ENCODE assay signal across 1 cellular context in the genomic region with DNA sequence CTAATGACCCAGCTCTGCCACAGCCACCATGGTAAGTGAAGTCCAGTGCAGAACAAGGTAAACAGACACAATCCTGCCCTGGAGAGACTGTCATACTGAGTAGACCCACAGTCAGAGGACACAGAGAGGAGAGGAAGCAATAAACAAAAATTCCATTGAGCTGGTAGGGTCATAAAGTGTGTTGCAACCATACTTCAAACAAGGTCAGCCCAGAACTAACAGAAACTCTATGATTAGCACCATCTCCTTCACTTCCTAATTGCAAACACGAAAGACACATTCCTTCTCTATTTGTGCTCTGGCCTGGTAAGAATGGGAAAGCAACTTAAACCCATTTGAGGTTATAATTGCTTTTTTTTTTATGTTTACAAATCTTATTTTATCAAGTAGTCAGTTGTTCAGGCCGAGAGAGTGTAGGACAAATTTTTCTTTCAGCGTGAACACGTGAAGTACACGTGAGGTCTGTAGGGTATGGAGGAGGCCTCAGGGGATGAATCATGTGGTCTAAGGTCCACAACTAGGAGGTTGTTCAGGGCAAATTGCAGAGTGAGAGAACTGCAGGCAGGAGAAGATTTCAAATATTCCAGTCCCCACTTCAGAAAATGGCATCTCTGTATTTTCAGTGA.
A peak's percentile ranks its signal among the peaks of the same experiment; 100 is the strongest.
TF ChIP-seq lines count a peak whose summit lies in the region.

No MANE protein-coding gene starts in this region.

TF ChIP-seq in HepG2, 621 proteins besides CTCF, POLR2A, EP300 and RAD21 (continued from another document and continues in another):
- TF ChIP-seq, protein P1, sequence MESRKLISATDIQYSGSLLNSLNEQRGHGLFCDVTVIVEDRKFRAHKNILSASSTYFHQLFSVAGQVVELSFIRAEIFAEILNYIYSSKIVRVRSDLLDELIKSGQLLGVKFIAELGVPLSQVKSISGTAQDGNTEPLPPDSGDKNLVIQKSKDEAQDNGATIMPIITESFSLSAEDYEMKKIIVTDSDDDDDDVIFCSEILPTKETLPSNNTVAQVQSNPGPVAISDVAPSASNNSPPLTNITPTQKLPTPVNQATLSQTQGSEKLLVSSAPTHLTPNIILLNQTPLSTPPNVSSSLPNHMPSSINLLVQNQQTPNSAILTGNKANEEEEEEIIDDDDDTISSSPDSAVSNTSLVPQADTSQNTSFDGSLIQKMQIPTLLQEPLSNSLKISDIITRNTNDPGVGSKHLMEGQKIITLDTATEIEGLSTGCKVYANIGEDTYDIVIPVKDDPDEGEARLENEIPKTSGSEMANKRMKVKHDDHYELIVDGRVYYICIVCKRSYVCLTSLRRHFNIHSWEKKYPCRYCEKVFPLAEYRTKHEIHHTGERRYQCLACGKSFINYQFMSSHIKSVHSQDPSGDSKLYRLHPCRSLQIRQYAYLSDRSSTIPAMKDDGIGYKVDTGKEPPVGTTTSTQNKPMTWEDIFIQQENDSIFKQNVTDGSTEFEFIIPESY (CRISPR knock-in tag; IDR thresholded peaks at IDR 0.05) = 0 out of 2 replicates have a peak, but pooled peaks have one; percentile 43
- TF ChIP-seq RORA (CRISPR knock-in tag; IDR thresholded peaks at IDR 0.05) = peak; percentile 88; the same call in 1 of the 2 replicates
- TF ChIP-seq SIX4 (CRISPR knock-in tag; IDR thresholded peaks at IDR 0.05) = peak; percentile 52; the same call in 1 of the 2 replicates
- TF ChIP-seq, protein P2, sequence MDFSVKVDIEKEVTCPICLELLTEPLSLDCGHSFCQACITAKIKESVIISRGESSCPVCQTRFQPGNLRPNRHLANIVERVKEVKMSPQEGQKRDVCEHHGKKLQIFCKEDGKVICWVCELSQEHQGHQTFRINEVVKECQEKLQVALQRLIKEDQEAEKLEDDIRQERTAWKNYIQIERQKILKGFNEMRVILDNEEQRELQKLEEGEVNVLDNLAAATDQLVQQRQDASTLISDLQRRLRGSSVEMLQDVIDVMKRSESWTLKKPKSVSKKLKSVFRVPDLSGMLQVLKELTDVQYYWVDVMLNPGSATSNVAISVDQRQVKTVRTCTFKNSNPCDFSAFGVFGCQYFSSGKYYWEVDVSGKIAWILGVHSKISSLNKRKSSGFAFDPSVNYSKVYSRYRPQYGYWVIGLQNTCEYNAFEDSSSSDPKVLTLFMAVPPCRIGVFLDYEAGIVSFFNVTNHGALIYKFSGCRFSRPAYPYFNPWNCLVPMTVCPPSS (IDR thresholded peaks at IDR 0.05) = no peak
- no peak for TF ChIP-seq RBM39 (IDR thresholded peaks at IDR 0.05; ENCODE audit: low read depth, low read length, poor library complexity, severe bottlenecking)
- TF ChIP-seq, protein P3, sequence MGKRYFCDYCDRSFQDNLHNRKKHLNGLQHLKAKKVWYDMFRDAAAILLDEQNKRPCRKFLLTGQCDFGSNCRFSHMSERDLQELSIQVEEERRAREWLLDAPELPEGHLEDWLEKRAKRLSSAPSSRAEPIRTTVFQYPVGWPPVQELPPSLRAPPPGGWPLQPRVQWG (CRISPR knock-in tag; IDR thresholded peaks at IDR 0.05; ENCODE audit: borderline replicate concordance, low read depth) = no peak
- peak; percentile 91; the same call in 1 of the 2 replicates for TF ChIP-seq NCOA1 (CRISPR knock-in tag; IDR thresholded peaks at IDR 0.05)
- TF ChIP-seq SYNCRIP (IDR thresholded peaks at IDR 0.05; ENCODE audit: insufficient read depth, low read depth, low read length) = no peak
- TF ChIP-seq GATAD2A (CRISPR knock-in tag; IDR thresholded peaks at IDR 0.05) = peak; percentile 96
- no peak for TF ChIP-seq PRMT3 (CRISPR knock-in tag; IDR thresholded peaks at IDR 0.05; ENCODE audit: borderline replicate concordance, low read depth)
- TF ChIP-seq, protein P4, sequence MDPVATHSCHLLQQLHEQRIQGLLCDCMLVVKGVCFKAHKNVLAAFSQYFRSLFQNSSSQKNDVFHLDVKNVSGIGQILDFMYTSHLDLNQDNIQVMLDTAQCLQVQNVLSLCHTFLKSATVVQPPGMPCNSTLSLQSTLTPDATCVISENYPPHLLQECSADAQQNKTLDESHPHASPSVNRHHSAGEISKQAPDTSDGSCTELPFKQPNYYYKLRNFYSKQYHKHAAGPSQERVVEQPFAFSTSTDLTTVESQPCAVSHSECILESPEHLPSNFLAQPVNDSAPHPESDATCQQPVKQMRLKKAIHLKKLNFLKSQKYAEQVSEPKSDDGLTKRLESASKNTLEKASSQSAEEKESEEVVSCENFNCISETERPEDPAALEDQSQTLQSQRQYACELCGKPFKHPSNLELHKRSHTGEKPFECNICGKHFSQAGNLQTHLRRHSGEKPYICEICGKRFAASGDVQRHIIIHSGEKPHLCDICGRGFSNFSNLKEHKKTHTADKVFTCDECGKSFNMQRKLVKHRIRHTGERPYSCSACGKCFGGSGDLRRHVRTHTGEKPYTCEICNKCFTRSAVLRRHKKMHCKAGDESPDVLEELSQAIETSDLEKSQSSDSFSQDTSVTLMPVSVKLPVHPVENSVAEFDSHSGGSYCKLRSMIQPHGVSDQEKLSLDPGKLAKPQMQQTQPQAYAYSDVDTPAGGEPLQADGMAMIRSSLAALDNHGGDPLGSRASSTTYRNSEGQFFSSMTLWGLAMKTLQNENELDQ (CRISPR knock-in tag; IDR thresholded peaks at IDR 0.05; ENCODE audit: borderline replicate concordance) = 0 out of 2 replicates have a peak, but pooled peaks have one; percentile 53
- 0 out of 2 replicates have a peak, but pooled peaks have one; percentile 44 for TF ChIP-seq FLYWCH1 (CRISPR knock-in tag; IDR thresholded peaks at IDR 0.05)
- TF ChIP-seq, protein P5, sequence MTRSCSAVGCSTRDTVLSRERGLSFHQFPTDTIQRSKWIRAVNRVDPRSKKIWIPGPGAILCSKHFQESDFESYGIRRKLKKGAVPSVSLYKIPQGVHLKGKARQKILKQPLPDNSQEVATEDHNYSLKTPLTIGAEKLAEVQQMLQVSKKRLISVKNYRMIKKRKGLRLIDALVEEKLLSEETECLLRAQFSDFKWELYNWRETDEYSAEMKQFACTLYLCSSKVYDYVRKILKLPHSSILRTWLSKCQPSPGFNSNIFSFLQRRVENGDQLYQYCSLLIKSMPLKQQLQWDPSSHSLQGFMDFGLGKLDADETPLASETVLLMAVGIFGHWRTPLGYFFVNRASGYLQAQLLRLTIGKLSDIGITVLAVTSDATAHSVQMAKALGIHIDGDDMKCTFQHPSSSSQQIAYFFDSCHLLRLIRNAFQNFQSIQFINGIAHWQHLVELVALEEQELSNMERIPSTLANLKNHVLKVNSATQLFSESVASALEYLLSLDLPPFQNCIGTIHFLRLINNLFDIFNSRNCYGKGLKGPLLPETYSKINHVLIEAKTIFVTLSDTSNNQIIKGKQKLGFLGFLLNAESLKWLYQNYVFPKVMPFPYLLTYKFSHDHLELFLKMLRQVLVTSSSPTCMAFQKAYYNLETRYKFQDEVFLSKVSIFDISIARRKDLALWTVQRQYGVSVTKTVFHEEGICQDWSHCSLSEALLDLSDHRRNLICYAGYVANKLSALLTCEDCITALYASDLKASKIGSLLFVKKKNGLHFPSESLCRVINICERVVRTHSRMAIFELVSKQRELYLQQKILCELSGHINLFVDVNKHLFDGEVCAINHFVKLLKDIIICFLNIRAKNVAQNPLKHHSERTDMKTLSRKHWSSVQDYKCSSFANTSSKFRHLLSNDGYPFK (CRISPR knock-in tag; IDR thresholded peaks at IDR 0.05; ENCODE audit: borderline replicate concordance) = no peak
- TF ChIP-seq IRX3 (CRISPR knock-in tag; IDR thresholded peaks at IDR 0.05; ENCODE audit: borderline replicate concordance, low read depth) = no peak
- no peak for TF ChIP-seq ZNF224 (CRISPR knock-in tag; IDR thresholded peaks at IDR 0.05)
- peak; percentile 96 for TF ChIP-seq DMAP1 (CRISPR knock-in tag; IDR thresholded peaks at IDR 0.05)
- TF ChIP-seq, protein P6, sequence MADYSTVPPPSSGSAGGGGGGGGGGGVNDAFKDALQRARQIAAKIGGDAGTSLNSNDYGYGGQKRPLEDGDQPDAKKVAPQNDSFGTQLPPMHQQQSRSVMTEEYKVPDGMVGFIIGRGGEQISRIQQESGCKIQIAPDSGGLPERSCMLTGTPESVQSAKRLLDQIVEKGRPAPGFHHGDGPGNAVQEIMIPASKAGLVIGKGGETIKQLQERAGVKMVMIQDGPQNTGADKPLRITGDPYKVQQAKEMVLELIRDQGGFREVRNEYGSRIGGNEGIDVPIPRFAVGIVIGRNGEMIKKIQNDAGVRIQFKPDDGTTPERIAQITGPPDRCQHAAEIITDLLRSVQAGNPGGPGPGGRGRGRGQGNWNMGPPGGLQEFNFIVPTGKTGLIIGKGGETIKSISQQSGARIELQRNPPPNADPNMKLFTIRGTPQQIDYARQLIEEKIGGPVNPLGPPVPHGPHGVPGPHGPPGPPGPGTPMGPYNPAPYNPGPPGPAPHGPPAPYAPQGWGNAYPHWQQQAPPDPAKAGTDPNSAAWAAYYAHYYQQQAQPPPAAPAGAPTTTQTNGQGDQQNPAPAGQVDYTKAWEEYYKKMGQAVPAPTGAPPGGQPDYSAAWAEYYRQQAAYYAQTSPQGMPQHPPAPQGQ (CRISPR knock-in tag; IDR thresholded peaks at IDR 0.05; ENCODE audit: borderline replicate concordance) = no peak
- peak; percentile 26; the same call in 1 of the 2 replicates for TF ChIP-seq NFYC (CRISPR knock-in tag; IDR thresholded peaks at IDR 0.05)
- 0 out of 2 replicates have a peak, but pooled peaks have one; percentile 27 for TF ChIP-seq ZBTB42 (CRISPR knock-in tag; IDR thresholded peaks at IDR 0.05)
- TF ChIP-seq TCF7 (IDR thresholded peaks at IDR 0.05; ENCODE audit: low read depth) = peak; percentile 86
- peak; percentile 76 for TF ChIP-seq HHEX (CRISPR knock-in tag; IDR thresholded peaks at IDR 0.05)
- TF ChIP-seq ZBTB8A (CRISPR knock-in tag; IDR thresholded peaks at IDR 0.05; ENCODE audit: borderline replicate concordance, low read depth) = peak; percentile 91; the same call in 1 of the 2 replicates
- TF ChIP-seq, protein P7, sequence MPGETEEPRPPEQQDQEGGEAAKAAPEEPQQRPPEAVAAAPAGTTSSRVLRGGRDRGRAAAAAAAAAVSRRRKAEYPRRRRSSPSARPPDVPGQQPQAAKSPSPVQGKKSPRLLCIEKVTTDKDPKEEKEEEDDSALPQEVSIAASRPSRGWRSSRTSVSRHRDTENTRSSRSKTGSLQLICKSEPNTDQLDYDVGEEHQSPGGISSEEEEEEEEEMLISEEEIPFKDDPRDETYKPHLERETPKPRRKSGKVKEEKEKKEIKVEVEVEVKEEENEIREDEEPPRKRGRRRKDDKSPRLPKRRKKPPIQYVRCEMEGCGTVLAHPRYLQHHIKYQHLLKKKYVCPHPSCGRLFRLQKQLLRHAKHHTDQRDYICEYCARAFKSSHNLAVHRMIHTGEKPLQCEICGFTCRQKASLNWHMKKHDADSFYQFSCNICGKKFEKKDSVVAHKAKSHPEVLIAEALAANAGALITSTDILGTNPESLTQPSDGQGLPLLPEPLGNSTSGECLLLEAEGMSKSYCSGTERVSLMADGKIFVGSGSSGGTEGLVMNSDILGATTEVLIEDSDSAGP (CRISPR knock-in tag; IDR thresholded peaks at IDR 0.05; ENCODE audit: borderline replicate concordance) = peak; percentile 14; the same call in 1 of the 2 replicates
- peak; percentile 77; the same call in 1 of the 2 replicates for TF ChIP-seq ZNF766 (CRISPR knock-in tag; IDR thresholded peaks at IDR 0.05; ENCODE audit: borderline replicate concordance)
- no peak for TF ChIP-seq TRIM24 (CRISPR knock-in tag; IDR thresholded peaks at IDR 0.05)
- TF ChIP-seq BRD4 (CRISPR knock-in tag; IDR thresholded peaks at IDR 0.05) = peak; percentile 71; the same call in 1 of the 2 replicates
- TF ChIP-seq RFX1 (IDR thresholded peaks at IDR 0.05) = no peak
- no peak for TF ChIP-seq ZNF776 (CRISPR knock-in tag; IDR thresholded peaks at IDR 0.05)
- peak; percentile 95; the same call in 1 of the 2 replicates for TF ChIP-seq ZSCAN29 (CRISPR knock-in tag; conservative IDR thresholded peaks at IDR 0.05)
- TF ChIP-seq, protein P8, sequence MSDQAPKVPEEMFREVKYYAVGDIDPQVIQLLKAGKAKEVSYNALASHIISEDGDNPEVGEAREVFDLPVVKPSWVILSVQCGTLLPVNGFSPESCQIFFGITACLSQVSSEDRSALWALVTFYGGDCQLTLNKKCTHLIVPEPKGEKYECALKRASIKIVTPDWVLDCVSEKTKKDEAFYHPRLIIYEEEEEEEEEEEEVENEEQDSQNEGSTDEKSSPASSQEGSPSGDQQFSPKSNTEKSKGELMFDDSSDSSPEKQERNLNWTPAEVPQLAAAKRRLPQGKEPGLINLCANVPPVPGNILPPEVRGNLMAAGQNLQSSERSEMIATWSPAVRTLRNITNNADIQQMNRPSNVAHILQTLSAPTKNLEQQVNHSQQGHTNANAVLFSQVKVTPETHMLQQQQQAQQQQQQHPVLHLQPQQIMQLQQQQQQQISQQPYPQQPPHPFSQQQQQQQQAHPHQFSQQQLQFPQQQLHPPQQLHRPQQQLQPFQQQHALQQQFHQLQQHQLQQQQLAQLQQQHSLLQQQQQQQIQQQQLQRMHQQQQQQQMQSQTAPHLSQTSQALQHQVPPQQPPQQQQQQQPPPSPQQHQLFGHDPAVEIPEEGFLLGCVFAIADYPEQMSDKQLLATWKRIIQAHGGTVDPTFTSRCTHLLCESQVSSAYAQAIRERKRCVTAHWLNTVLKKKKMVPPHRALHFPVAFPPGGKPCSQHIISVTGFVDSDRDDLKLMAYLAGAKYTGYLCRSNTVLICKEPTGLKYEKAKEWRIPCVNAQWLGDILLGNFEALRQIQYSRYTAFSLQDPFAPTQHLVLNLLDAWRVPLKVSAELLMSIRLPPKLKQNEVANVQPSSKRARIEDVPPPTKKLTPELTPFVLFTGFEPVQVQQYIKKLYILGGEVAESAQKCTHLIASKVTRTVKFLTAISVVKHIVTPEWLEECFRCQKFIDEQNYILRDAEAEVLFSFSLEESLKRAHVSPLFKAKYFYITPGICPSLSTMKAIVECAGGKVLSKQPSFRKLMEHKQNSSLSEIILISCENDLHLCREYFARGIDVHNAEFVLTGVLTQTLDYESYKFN (CRISPR knock-in tag; conservative IDR thresholded peaks at IDR 0.05) = peak; percentile 99
- TF ChIP-seq, protein P9, sequence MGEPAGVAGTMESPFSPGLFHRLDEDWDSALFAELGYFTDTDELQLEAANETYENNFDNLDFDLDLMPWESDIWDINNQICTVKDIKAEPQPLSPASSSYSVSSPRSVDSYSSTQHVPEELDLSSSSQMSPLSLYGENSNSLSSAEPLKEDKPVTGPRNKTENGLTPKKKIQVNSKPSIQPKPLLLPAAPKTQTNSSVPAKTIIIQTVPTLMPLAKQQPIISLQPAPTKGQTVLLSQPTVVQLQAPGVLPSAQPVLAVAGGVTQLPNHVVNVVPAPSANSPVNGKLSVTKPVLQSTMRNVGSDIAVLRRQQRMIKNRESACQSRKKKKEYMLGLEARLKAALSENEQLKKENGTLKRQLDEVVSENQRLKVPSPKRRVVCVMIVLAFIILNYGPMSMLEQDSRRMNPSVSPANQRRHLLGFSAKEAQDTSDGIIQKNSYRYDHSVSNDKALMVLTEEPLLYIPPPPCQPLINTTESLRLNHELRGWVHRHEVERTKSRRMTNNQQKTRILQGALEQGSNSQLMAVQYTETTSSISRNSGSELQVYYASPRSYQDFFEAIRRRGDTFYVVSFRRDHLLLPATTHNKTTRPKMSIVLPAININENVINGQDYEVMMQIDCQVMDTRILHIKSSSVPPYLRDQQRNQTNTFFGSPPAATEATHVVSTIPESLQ (CRISPR knock-in tag; conservative IDR thresholded peaks at IDR 0.05) = 0 out of 2 replicates have a peak, but pooled peaks have one; percentile 81
